In genomic region chr13:25574437-25575426, GRCh38 we compare ENCODE assay signal across 8 cellular contexts.
DNase-seq lines count a peak whose midpoint lies in the region; ATAC-seq and TF ChIP-seq lines count a peak whose summit lies in the region.

No MANE protein-coding gene starts in this region.

- DNase-seq in Daoy (ENCODE audit: low read depth) = peak; percentile 79
- DNase-seq in NCI-H2081 (lab: John Stamatoyannopoulos, UW) = peak; percentile 81 to 87
- DNase-seq in T-helper 22 cell (ENCODE audit: low read depth) = peak; percentile 9
- peak; percentile 91 for DNase-seq in astrocyte of the cerebellum (ENCODE audit: low read depth)
- peak; percentile 80 to 90 for DNase-seq in hippocampal formation (lab: John Stamatoyannopoulos, UW)
- peak; percentile 19 for DNase-seq in smooth muscle cell (lab: John Stamatoyannopoulos, UW; ENCODE audit: unreplicated experiment)

- no peak overlapping the region for H2AFZ ChIP-seq in smooth muscle cell (ENCODE audit: low read depth)

- in situ Hi-C loops in astrocyte of the cerebellum (cut with HindIII; ENCODE audit: low sequenced_read_pairs) = no loop called here

- no peak overlapping the region for H3K9ac ChIP-seq in smooth muscle cell (ENCODE audit: low read depth)

- no peak overlapping the region for H3K4me3 ChIP-seq in astrocyte of the cerebellum (ENCODE audit: low read depth, low read length)
- no peak overlapping the region for H3K4me3 ChIP-seq in smooth muscle cell

- no peaks in the 10 kb centered on the region for H3K9me3 ChIP-seq in smooth muscle cell (replicated peaks; ENCODE audit: low read depth)

- no peak overlapping the region for H3K4me2 ChIP-seq in smooth muscle cell

- H3K79me2 ChIP-seq in smooth muscle cell (ENCODE audit: low read depth) = no peaks in the 10 kb centered on the region

- H3K4me1 ChIP-seq in smooth muscle cell (ENCODE audit: low read depth) = peaks cover 5% of the 10 kb centered on the region

- no peaks in the 10 kb centered on the region for H3F3A ChIP-seq in smooth muscle cell (ENCODE audit: low read depth)

- WGBS in smooth muscle cell (ENCODE audit: low lambda C conversion rate) = 39% methylated on average over 8 of the region's 8 CpGs

- TF ChIP-seq CTCF in astrocyte of the cerebellum (IDR thresholded peaks at IDR 0.05; ENCODE audit: low read depth, low read length, missing control alignments) (peak; percentile 94), smooth muscle cell (IDR thresholded peaks at IDR 0.05; ENCODE audit: borderline replicate concordance, insufficient read depth, poor library complexity, severe bottlenecking) (peak; percentile 92)

- no peak overlapping the region for H3K27ac ChIP-seq in smooth muscle cell (ENCODE audit: low read depth)

- peaks cover 40% of the 10 kb centered on the region for H3K27me3 ChIP-seq in smooth muscle cell (ENCODE audit: low read depth)

- H3K36me3 ChIP-seq in smooth muscle cell (ENCODE audit: low read depth) = no peaks in the 10 kb centered on the region

- no peaks in the 10 kb centered on the region for H4K20me1 ChIP-seq in smooth muscle cell (ENCODE audit: low read depth)

- ATAC-seq in HG02623 (IDR thresholded peaks at IDR 0.05; ENCODE audit: unreplicated experiment) (peak; percentile 77), GM21737 (IDR thresholded peaks at IDR 0.05; ENCODE audit: unreplicated experiment) (no peak)

Comparison
In these comparisons a context has a peak if more than half of its experiments do, and no peak if none do; other contexts are left out.
1. DNase-seq: peak in every context shown above with its lines; median percentile 91 in astrocyte of the cerebellum; 85 in hippocampal formation; 84 in NCI-H2081; 79 in Daoy; 19 in smooth muscle cell; 9 in T-helper 22 cell.